Comparison of ENCODE assay signal across 27 cellular contexts in the genomic region with DNA sequence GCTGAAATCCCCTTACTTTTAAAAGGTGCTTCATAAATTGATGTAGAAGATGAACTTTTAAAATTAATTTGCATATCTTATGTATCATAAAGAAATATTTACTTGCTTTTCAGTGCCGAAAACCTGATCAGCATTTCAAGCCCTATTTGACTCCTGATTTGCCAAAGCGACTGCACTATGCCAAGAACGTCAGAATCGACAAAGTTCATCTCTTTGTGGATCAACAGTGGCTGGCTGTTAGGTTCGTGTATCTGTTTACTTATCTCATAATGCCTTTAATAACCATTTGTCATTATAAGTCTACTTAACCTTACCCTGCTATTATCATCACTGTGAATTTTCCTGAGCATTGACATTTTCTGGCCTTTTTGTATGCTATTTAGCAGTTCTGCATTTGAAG. TPM values are rescaled to one million over a fixed set of nuclear protein-coding genes. Genes with fewer than 3 reads are reported as not detected.
"Had no signal": no experiment of that assay in that cellular context is flagged by ENCODE, and none has a peak within 500 bp of the region (broad histone marks: within the 10 kb centered on the region; RNA-seq: fewer than 3 reads in every experiment).

No MANE protein-coding gene starts in this region.

- H3K27me3 ChIP-seq: breast epithelium, Peyer's patch had no signal

- H3K27ac ChIP-seq: breast epithelium, Peyer's patch had no signal

- ATAC-seq: activated CD8-positive, alpha-beta memory T cell treated with anti-CD3 and anti-CD28 coated beads, Interleukin-2, amount 10 ng/mL, durations not matched to agents 7 days and 5 days; WTC11 had no signal

- H3K4me3 ChIP-seq: breast epithelium, Peyer's patch had no signal

- H3K36me3 ChIP-seq: breast epithelium, Peyer's patch had no signal

- H3K4me1 ChIP-seq: breast epithelium, Peyer's patch had no signal

- H3K9me3 ChIP-seq: breast epithelium, Peyer's patch had no signal

- DNase-seq: activated CD4-positive, alpha-beta T cell treated with anti-CD3 and anti-CD28 coated beads for 48 hours; activated CD4-positive, alpha-beta T cell treated with anti-CD3 and anti-CD28 coated beads, Interleukin-2, amount 50 U/mL, for 4 hours; activated CD4-positive, CD25-positive, alpha-beta regulatory T cell treated with anti-CD3 and anti-CD28 coated beads, Interleukin-2, amount 50 U/mL, for 72 hours; activated CD8-positive, alpha-beta memory T cell treated with anti-CD3 and anti-CD28 coated beads, Interleukin-2, amount 10 ng/mL, durations not matched to agents 7 days and 5 days; activated effector memory CD4-positive, alpha-beta T cell treated with Interleukin-2 at 50 U/mL for 16 hours; activated naive CD4-positive, alpha-beta T cell; activated T-cell treated with anti-CD3 and anti-CD28 coated beads, Interleukin-2, amount 50 U/mL, for 24 hours; aorta; caudate nucleus; MM.1S; NCI-H1105; NCI-H1694; NCI-H2029; NCI-H2107; NCI-H2171 treated with DMSO at 0.1 percent for 48 hours; NCI-H345; NCI-H510A; NCI-H526 treated with DMSO at 0.1 percent for 48 hours; NCI-H82; Peyer's patch; SHP77; SW 1271 had no signal

RNA-seq across cellular contexts. Expression of gene OR2A4, which starts 7.8 kb away (rescaled TPM):
- total RNA-seq: activated CD8-positive, alpha-beta memory T cell treated with anti-CD3 and anti-CD28 coated beads, Interleukin-2, amount 10 ng/mL, durations not matched to agents 7 days and 5 days; activated T-helper 1 cell treated with anti-CD3 and anti-CD28 coated beads, Interleukin-12 subunit alpha, Interleukin-12 subunit beta, Interleukin-2, Interleukin-4 antibody, amounts not matched to agents 30 ng/mL and 10 ng/mL and 1 ng/mL, durations not matched to agents 14 hours and 24 hours and 36 hours; aorta; cerebellum; WTC11 had no signal

RNA-seq across cellular contexts. Expression of gene CTAGE9, which starts 17.4 kb away (rescaled TPM):
- total RNA-seq: activated CD8-positive, alpha-beta memory T cell treated with anti-CD3 and anti-CD28 coated beads, Interleukin-2, amount 10 ng/mL, durations not matched to agents 7 days and 5 days; activated T-helper 1 cell treated with anti-CD3 and anti-CD28 coated beads, Interleukin-12 subunit alpha, Interleukin-12 subunit beta, Interleukin-2, Interleukin-4 antibody, amounts not matched to agents 30 ng/mL and 10 ng/mL and 1 ng/mL, durations not matched to agents 14 hours and 24 hours and 36 hours; aorta; cerebellum; Peyer's patch; SK-MEL-5 had no signal
- polyA plus RNA-seq: aorta had no signal

RNA-seq across cellular contexts. Expression of gene ENPP3, which starts 56.3 kb away (rescaled TPM):
- total RNA-seq: WTC11 had no signal
